In the genomic region with DNA sequence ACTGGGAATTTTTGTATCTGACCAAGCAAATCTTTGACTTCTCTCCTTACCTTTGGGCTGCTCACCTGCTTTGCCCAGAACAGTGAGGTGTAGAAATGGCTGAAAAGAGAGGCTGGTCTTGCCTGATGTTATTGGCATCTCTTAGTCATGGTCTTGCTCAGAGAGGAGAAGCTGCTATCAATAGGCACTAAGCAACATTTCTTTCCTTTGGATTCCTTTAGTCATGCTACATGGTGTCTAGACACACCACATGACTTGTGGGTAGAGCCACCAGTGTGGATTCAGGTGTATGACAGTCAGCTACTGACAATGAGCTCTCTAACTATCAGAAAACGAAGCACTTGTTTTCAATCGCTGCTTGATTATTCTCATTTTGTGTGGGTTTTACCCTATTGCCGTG, we compare ENCODE assay signal across 26 cellular contexts.
"Had no signal": no experiment of that assay in that cellular context is flagged by ENCODE, and none has a peak within 500 bp of the region (broad histone marks: within the 10 kb centered on the region; RNA-seq: fewer than 3 reads in every experiment).

No MANE protein-coding gene starts in this region.

- H3K36me3 ChIP-seq: left lung, lower lobe of right lung, pancreas, prostate gland, suprapubic skin, tibial nerve, upper lobe of left lung had no signal

- H3K4me1 ChIP-seq: left lung, lower lobe of right lung, pancreas, prostate gland, suprapubic skin, tibial nerve had no signal

- H3K4me3 ChIP-seq: left lung, lower lobe of right lung, mucosa of descending colon, pancreas, prostate gland, skin epidermis, suprapubic skin, tibial nerve, upper lobe of left lung had no signal

- DNase-seq: head of caudate nucleus; hippocampal formation; kidney glomerular epithelial cell; left colon; left lung; lower lobe of right lung; midbrain; mucosa of descending colon; naive thymus-derived CD4-positive, alpha-beta T cell; pancreas; posterior cingulate gyrus; retina; right cardiac atrium; stimulated activated CD4-positive, alpha-beta T cell treated with anti-CD3 and anti-CD28 coated beads, Interleukin-12 subunit alpha, Interleukin-12 subunit beta, amount 100 ng/mL, for 4 hours; stimulated activated CD4-positive, alpha-beta T cell treated with anti-CD3 and anti-CD28 coated beads, Interleukin-15, amount 100 ng/mL, for 24 hours; stimulated activated CD4-positive, alpha-beta T cell treated with anti-CD3 and anti-CD28 coated beads, Interleukin-2, amount 100 ng/mL, for 24 hours; stimulated activated CD4-positive, alpha-beta T cell treated with anti-CD3 and anti-CD28 coated beads, Interleukin-4, amount 100 ng/mL, for 1 hour; stimulated activated naive B cell treated with anti-CD40 and anti-IgM and Interleukin-4, amounts not matched to agents 10 μg/mL and 1 μg/mL and 100 μg/mL, for 72 hours; upper lobe of left lung had no signal

- H3K9me3 ChIP-seq: left lung, lower lobe of right lung, mucosa of descending colon, pancreas, prostate gland, suprapubic skin, tibial nerve, upper lobe of left lung had no signal

- H3K36me3 Mint-ChIP-seq: naive thymus-derived CD4-positive, alpha-beta T cell; natural killer cell treated with Interleukin-12 subunit alpha and Interleukin-12 subunit beta and Interleukin-15 and Interleukin-18, amount 100 ng/mL, for 72 hours; stimulated activated naive B cell treated with anti-CD40 and anti-IgM and Interleukin-4, amounts not matched to agents 10 μg/mL and 1 μg/mL and 100 μg/mL, for 72 hours had no signal

- H3K27ac Mint-ChIP-seq: naive thymus-derived CD4-positive, alpha-beta T cell; natural killer cell treated with Interleukin-12 subunit alpha and Interleukin-12 subunit beta and Interleukin-15 and Interleukin-18, amount 100 ng/mL, for 72 hours; stimulated activated naive B cell treated with anti-CD40 and anti-IgM and Interleukin-4, amounts not matched to agents 10 μg/mL and 1 μg/mL and 100 μg/mL, for 72 hours; stimulated activated naive CD8-positive, alpha-beta T cell treated with anti-CD3 and anti-CD28 coated beads, Interleukin-15, Interleukin-2, amounts not matched to agents 100 ng/mL and 50 ng/mL, for 24 hours had no signal

- H3K27me3 Mint-ChIP-seq: naive thymus-derived CD4-positive, alpha-beta T cell; natural killer cell treated with Interleukin-12 subunit alpha and Interleukin-12 subunit beta and Interleukin-15 and Interleukin-18, amount 100 ng/mL, for 72 hours; stimulated activated naive B cell treated with anti-CD40 and anti-IgM and Interleukin-4, amounts not matched to agents 10 μg/mL and 1 μg/mL and 100 μg/mL, for 72 hours; stimulated activated naive CD8-positive, alpha-beta T cell treated with anti-CD3 and anti-CD28 coated beads, Interleukin-15, Interleukin-2, amounts not matched to agents 100 ng/mL and 50 ng/mL, for 24 hours had no signal

- H3K4me3 Mint-ChIP-seq: naive thymus-derived CD4-positive, alpha-beta T cell; natural killer cell treated with Interleukin-12 subunit alpha and Interleukin-12 subunit beta and Interleukin-15 and Interleukin-18, amount 100 ng/mL, for 72 hours; stimulated activated naive B cell treated with anti-CD40 and anti-IgM and Interleukin-4, amounts not matched to agents 10 μg/mL and 1 μg/mL and 100 μg/mL, for 72 hours; stimulated activated naive CD8-positive, alpha-beta T cell treated with anti-CD3 and anti-CD28 coated beads, Interleukin-15, Interleukin-2, amounts not matched to agents 100 ng/mL and 50 ng/mL, for 24 hours had no signal

- H3K9me3 Mint-ChIP-seq: natural killer cell treated with Interleukin-12 subunit alpha and Interleukin-12 subunit beta and Interleukin-15 and Interleukin-18, amount 100 ng/mL, for 72 hours; stimulated activated naive B cell treated with anti-CD40 and anti-IgM and Interleukin-4, amounts not matched to agents 10 μg/mL and 1 μg/mL and 100 μg/mL, for 72 hours; stimulated activated naive CD8-positive, alpha-beta T cell treated with anti-CD3 and anti-CD28 coated beads, Interleukin-15, Interleukin-2, amounts not matched to agents 100 ng/mL and 50 ng/mL, for 24 hours had no signal

- ATAC-seq: left colon; lower lobe of right lung; mucosa of descending colon; naive thymus-derived CD4-positive, alpha-beta T cell; natural killer cell treated with Interleukin-12 subunit alpha and Interleukin-12 subunit beta and Interleukin-15 and Interleukin-18, amount 100 ng/mL, for 72 hours; pancreas; right cardiac atrium; sciatic nerve; stimulated activated naive B cell treated with anti-CD40 and anti-IgM and Interleukin-4, amounts not matched to agents 10 μg/mL and 1 μg/mL and 100 μg/mL, for 72 hours had no signal

- H3K27me3 ChIP-seq: left lung, pancreas, suprapubic skin, tibial nerve, upper lobe of left lung had no signal

- H3K27ac ChIP-seq: left lung, lower lobe of right lung, pancreas, prostate gland, skin epidermis, suprapubic skin, tibial nerve, upper lobe of left lung had no signal

- H3K4me1 Mint-ChIP-seq: naive thymus-derived CD4-positive, alpha-beta T cell; stimulated activated naive B cell treated with anti-CD40 and anti-IgM and Interleukin-4, amounts not matched to agents 10 μg/mL and 1 μg/mL and 100 μg/mL, for 72 hours had no signal
